In the genomic region with DNA sequence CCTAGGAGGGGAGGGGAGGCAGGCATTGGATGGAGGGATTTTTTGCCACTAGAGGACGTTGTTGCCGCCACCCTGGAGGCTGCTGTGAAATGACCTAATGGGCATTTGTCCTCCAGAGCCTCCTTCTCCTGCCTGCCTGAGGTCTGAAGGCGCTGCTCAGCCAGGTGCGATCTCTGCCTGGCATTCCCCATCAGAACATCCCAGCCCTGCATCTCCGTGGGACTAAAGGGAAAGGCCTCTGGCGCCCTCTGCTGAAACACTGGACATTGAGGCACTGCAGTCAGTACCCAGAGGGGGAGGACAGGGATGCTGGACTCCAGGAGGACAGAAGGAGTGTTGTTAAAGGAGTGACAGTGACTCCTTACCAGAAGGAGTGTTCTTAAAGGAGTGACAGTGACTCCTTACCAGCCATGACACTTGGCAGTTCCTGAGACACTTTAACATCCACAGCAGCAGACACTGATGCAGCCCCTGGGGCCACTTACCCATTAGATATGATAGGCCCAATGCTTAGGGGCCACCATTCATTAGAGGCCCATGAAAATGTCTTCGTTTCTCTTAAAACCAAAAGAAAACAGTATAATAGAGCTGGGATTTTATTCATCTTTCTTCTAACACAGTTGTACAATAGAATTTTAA, we compare ENCODE assay signal across 8 cellular contexts. TPM values are rescaled to one million over a fixed set of nuclear protein-coding genes. Genes with fewer than 3 reads are reported as not detected.
DNase-seq lines count a peak whose midpoint lies in the region; ATAC-seq and TF ChIP-seq lines count a peak whose summit lies in the region.

No MANE protein-coding gene starts in this region.

- H3K27me3 ChIP-seq in A673 (replicated peaks; ENCODE audit: insufficient read depth, low read depth, low read length, poor library complexity), result peaks cover 5% of the 10 kb centered on the region

- POLR2A ChIA-PET in A673 (lab: Charles Lee; ENCODE audit: low non-redundant PET), result no interaction called here

- H3K4me1 Mint-ChIP-seq in activated naive CD8-positive, alpha-beta T cell treated with anti-CD3 and anti-CD28 coated beads for 36 hours, result peaks cover 1% of the 10 kb centered on the region

- no peak overlapping the region for H3K4me3 Mint-ChIP-seq in activated naive CD8-positive, alpha-beta T cell treated with anti-CD3 and anti-CD28 coated beads for 36 hours

- H3K9me3 Mint-ChIP-seq in activated naive CD8-positive, alpha-beta T cell treated with anti-CD3 and anti-CD28 coated beads for 36 hours, result peaks cover 5% of the 10 kb centered on the region

- TF ChIP-seq CTCF in A673 (conservative IDR thresholded peaks at IDR 0.05; ENCODE audit: low read depth, low read length) (peak; percentile 75), GM12875 (IDR thresholded peaks at IDR 0.05; ENCODE audit: borderline replicate concordance, insufficient read depth, low read depth, low read length) (peak; percentile 66; the same call in 1 of the 2 replicates), retinal pigment epithelial cell (conservative IDR thresholded peaks at IDR 0.05; ENCODE audit: low read depth, low read length) (peak; percentile 92)

- no peaks in the 10 kb centered on the region for H3K36me3 ChIP-seq in A673 (ENCODE audit: insufficient read depth, low read length, poor library complexity, severe bottlenecking)

- no peaks in the 10 kb centered on the region for H3K9me3 ChIP-seq in A673 (ENCODE audit: low read depth, low read length, poor library complexity, severe bottlenecking)

- H3K4me3 ChIP-seq in A673 (ENCODE audit: low read depth, low read length, poor library complexity, severe bottlenecking) (no peak overlapping the region), GM12875 (ENCODE audit: low read depth, low read length) (no peak overlapping the region), retinal pigment epithelial cell (ENCODE audit: low read length) (no peak overlapping the region)

- no peaks in the 10 kb centered on the region for H3K4me1 ChIP-seq in A673 (ENCODE audit: insufficient read depth, low read length, poor library complexity, severe bottlenecking)

- BruUV-seq in A673 (replicated peaks; lab: Mats Ljungman, UMichigan), result no TSS peak

- H3K27ac Mint-ChIP-seq in activated naive CD8-positive, alpha-beta T cell treated with anti-CD3 and anti-CD28 coated beads for 36 hours, result no peak overlapping the region

- intact Hi-C loops in A673 (cut with micrococcal nuclease; ENCODE audit: unreplicated experiment), result no loop called here
- intact Hi-C loops in left cardiac atrium (cut with DNase I), result no loop called here

- no peak overlapping the region for H3K27ac ChIP-seq in A673 (ENCODE audit: low read depth, low read length, poor library complexity, severe bottlenecking)

- peaks cover 6% of the 10 kb centered on the region for H3K36me3 Mint-ChIP-seq in activated naive CD8-positive, alpha-beta T cell treated with anti-CD3 and anti-CD28 coated beads for 36 hours

- CTCF ChIA-PET in A673 (lab: Charles Lee), result interaction anchor here (0.7 kb wide), 1 partner anchor 78 kb away, joined by 3 read pairs; no protein-coding TSS in a partner anchor

- H3K27me3 Mint-ChIP-seq in activated naive CD8-positive, alpha-beta T cell treated with anti-CD3 and anti-CD28 coated beads for 36 hours, result peaks cover 13% of the 10 kb centered on the region

- ATAC-seq in left cardiac atrium (peak; percentile 69 to 79), GM19395 (IDR thresholded peaks at IDR 0.05; ENCODE audit: unreplicated experiment) (no peak), GM21619 (IDR thresholded peaks at IDR 0.05; ENCODE audit: unreplicated experiment) (no peak)

- DNase-seq in A673 (ENCODE audit: low spot score) (peak; percentile 64), NCI-H2227 treated with DMSO at 0.1 percent for 48 hours (lab: John Stamatoyannopoulos, UW) (peak; percentile 16), left cardiac atrium (peak; percentile 56), retinal pigment epithelial cell (ENCODE audit: low read depth) (no peak)
- peak; percentile 8 for DNase-seq in activated naive CD8-positive, alpha-beta T cell treated with anti-CD3 and anti-CD28 coated beads for 36 hours

RNA-seq across cellular contexts. Expression of a gene that starts 17.0 kb away (rescaled TPM):
- total RNA-seq in A673 (2021) (not detected in 2 replicates), left cardiac atrium (10 to 100 TPM; 21.8 to 24.5 TPM)
- total RNA-seq in activated naive CD8-positive, alpha-beta T cell treated with anti-CD3 and anti-CD28 coated beads for 36 hours, result 1 to 10 TPM; 1.0 to 1.3 TPM

RNA-seq across cellular contexts. Expression of a gene that starts 59.3 kb away (rescaled TPM):
- total RNA-seq in A673 (2021) (not detected in 2 replicates), left cardiac atrium (not detected)
- not detected for total RNA-seq in activated naive CD8-positive, alpha-beta T cell treated with anti-CD3 and anti-CD28 coated beads for 36 hours

Comparison
In these comparisons a context has a peak if more than half of its experiments do, and no peak if none do; other contexts are left out.
1. ATAC-seq: peak in left cardiac atrium (2 of 2); none in GM19395 (single experiment) and GM21619 (single experiment).
2. RNA of a gene that starts 17.0 kb away (total RNA-seq): 21.8 to 24.5 TPM in left cardiac atrium; 1.0 to 1.3 TPM in activated naive CD8-positive, alpha-beta T cell treated with anti-CD3 and anti-CD28 coated beads for 36 hours and not detected in A673; every median in the first group is over 4 times any median in the second.
3. Peak in every context shown above with its lines, with median percentiles within 50 percentile points of each other: CTCF ChIP-seq.